ENCODE assay signal across 22 cellular contexts in genomic region chr21:42509239-42509638, GRCh38. TPM values are rescaled to one million over a fixed set of nuclear protein-coding genes. Genes with fewer than 3 reads are reported as not detected.
"Had no signal": no experiment of that assay in that cellular context is flagged by ENCODE, and none has a peak within 500 bp of the region (broad histone marks: within the 10 kb centered on the region; RNA-seq: fewer than 3 reads in every experiment).

No MANE protein-coding gene starts in this region.

- H3K4me1 ChIP-seq: psoas muscle, uterus had no signal

- H3K36me3 ChIP-seq: esophagus squamous epithelium, suprapubic skin, uterus had no signal

- H3K9me3 Mint-ChIP-seq: activated CD4-positive, alpha-beta T cell treated with anti-CD3 and anti-CD28 coated beads, Interleukin-2, amount 10 ng/mL, durations not matched to agents 7 days and 5 days; activated naive CD8-positive, alpha-beta T cell treated with anti-CD3 and anti-CD28 coated beads, Interleukin-2, amount 10 ng/mL, durations not matched to agents 7 days and 5 days; activated T-cell treated with anti-CD3 and anti-CD28 coated beads, Interleukin-2, amount 50 U/mL, for 72 hours; central memory CD8-positive, alpha-beta T cell; dendritic cell treated with granulocyte-macrophage colony-stimulating factor and Interleukin-4, amounts not matched to agents 40 ng/mL and 50 ng/mL, for 4 days; endodermal cell; memory B cell; natural killer cell had no signal

- ATAC-seq: activated T-cell treated with anti-CD3 and anti-CD28 coated beads, Interleukin-2, amount 50 U/mL, for 72 hours; left colon; natural killer cell; psoas muscle; sciatic nerve; stimulated activated naive CD8-positive, alpha-beta T cell treated with anti-CD3 and anti-CD28 coated beads, Interleukin-15, Interleukin-2, amounts not matched to agents 100 U/mL and 50 U/mL, for 24 hours had no signal

- DNase-seq: activated CD4-positive, alpha-beta T cell treated with anti-CD3 and anti-CD28 coated beads, Interleukin-2, amount 10 ng/mL, durations not matched to agents 7 days and 5 days; activated naive CD8-positive, alpha-beta T cell treated with anti-CD3 and anti-CD28 coated beads, Interleukin-2, amount 10 ng/mL, durations not matched to agents 7 days and 5 days; activated T-cell treated with anti-CD3 and anti-CD28 coated beads, Interleukin-2, amount 50 U/mL, for 72 hours; anterior cingulate cortex; endodermal cell; esophagus squamous epithelium; foreskin fibroblast; glutamatergic neuron; left colon; natural killer cell; psoas muscle; stimulated activated CD4-positive, alpha-beta T cell treated with anti-CD3 and anti-CD28 coated beads, Interleukin-2, amount 100 ng/mL, for 48 hours; stimulated activated naive CD8-positive, alpha-beta T cell treated with anti-CD3 and anti-CD28 coated beads, Interleukin-15, Interleukin-2, amounts not matched to agents 100 U/mL and 50 U/mL, for 24 hours; uterus had no signal

- H3K27ac Mint-ChIP-seq: activated naive CD8-positive, alpha-beta T cell treated with anti-CD3 and anti-CD28 coated beads, Interleukin-2, amount 10 ng/mL, durations not matched to agents 7 days and 5 days; activated T-cell treated with anti-CD3 and anti-CD28 coated beads, Interleukin-2, amount 50 U/mL, for 72 hours; dendritic cell treated with granulocyte-macrophage colony-stimulating factor and Interleukin-4, amounts not matched to agents 40 ng/mL and 50 ng/mL, for 4 days; endodermal cell; memory B cell; natural killer cell had no signal

- H3K27me3 Mint-ChIP-seq: central memory CD8-positive, alpha-beta T cell; memory B cell had no signal

- H3K27me3 ChIP-seq: esophagus squamous epithelium, suprapubic skin, uterus had no signal

- H3K9me3 ChIP-seq: esophagus squamous epithelium, psoas muscle, suprapubic skin, uterus had no signal

- H3K4me3 Mint-ChIP-seq: activated CD4-positive, alpha-beta T cell treated with anti-CD3 and anti-CD28 coated beads, Interleukin-2, amount 10 ng/mL, durations not matched to agents 7 days and 5 days; activated naive CD8-positive, alpha-beta T cell treated with anti-CD3 and anti-CD28 coated beads, Interleukin-2, amount 10 ng/mL, durations not matched to agents 7 days and 5 days; activated T-cell treated with anti-CD3 and anti-CD28 coated beads, Interleukin-2, amount 50 U/mL, for 72 hours; central memory CD8-positive, alpha-beta T cell; dendritic cell treated with granulocyte-macrophage colony-stimulating factor and Interleukin-4, amounts not matched to agents 40 ng/mL and 50 ng/mL, for 4 days; endodermal cell; memory B cell; natural killer cell had no signal

- H3K4me3 ChIP-seq: esophagus squamous epithelium, psoas muscle, SK-N-MC, suprapubic skin, uterus had no signal

- H3K36me3 Mint-ChIP-seq: activated naive CD8-positive, alpha-beta T cell treated with anti-CD3 and anti-CD28 coated beads, Interleukin-2, amount 10 ng/mL, durations not matched to agents 7 days and 5 days; memory B cell; natural killer cell had no signal

- H3K27ac ChIP-seq: esophagus squamous epithelium, psoas muscle, SK-N-MC, suprapubic skin, uterus had no signal

RNA-seq across cellular contexts. Expression of gene RSPH1, which starts 13.2 kb away (rescaled TPM):
- total RNA-seq: activated CD4-positive, alpha-beta T cell treated with anti-CD3 and anti-CD28 coated beads, Interleukin-2, amount 10 ng/mL, durations not matched to agents 7 days and 5 days; activated naive CD8-positive, alpha-beta T cell treated with anti-CD3 and anti-CD28 coated beads, Interleukin-2, amount 10 ng/mL, durations not matched to agents 7 days and 5 days; osteoblast; T-helper 1 cell treated with Interleukin-12 subunit alpha and Interleukin-12 subunit beta and Interleukin-4 antibody, amounts not matched to agents 30 ng/mL and 1 ng/mL, for 36 hours had no signal
